19 cellular contexts compared by ENCODE assay signal in the genomic region with DNA sequence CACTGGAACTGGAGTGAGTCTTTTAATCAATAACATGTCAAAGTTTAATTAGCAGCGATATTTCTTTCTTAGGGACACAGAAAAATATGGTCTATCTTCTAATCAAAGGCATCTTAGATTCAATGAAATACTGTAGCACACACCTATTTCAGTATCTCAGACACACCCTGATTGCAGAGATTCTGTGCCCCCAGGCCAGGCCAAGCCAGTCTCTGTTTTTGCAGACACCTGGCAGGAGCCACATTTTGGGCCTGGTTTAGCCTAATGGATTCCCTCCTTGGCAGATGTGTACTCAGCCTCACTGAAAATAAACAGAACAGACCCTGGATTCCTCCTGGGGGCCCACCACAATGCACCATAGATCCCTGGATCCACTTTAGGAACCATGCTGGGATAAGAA.
DNase-seq lines count a peak whose midpoint lies in the region; ATAC-seq and TF ChIP-seq lines count a peak whose summit lies in the region.
"Had no signal": no experiment of that assay in that cellular context is flagged by ENCODE, and none has a peak within 500 bp of the region (broad histone marks: within the 10 kb centered on the region; RNA-seq: fewer than 3 reads in every experiment).

No MANE protein-coding gene starts in this region.

- H3K79me2 ChIP-seq in SK-N-SH (ENCODE audit: insufficient read depth): no peaks in the 10 kb centered on the region

- ATAC-seq in SK-N-SH treated with all-trans-retinoic acid at 6 μM for 48 hours: no peak
- ATAC-seq in natural killer cell treated with Interleukin-12 subunit alpha and Interleukin-12 subunit beta and Interleukin-15 and Interleukin-18, amount 100 ng/mL, for 72 hours: no peak
- ATAC-seq: CD8-positive, alpha-beta T cell had no signal

- H3K4me3 ChIP-seq in SK-N-SH (ENCODE audit: low read depth in 2 of 2, low read length in 1 of 2) (no peak overlapping the region), endodermal cell (ENCODE audit: low read length) (no peak overlapping the region), ovary (no peak overlapping the region)
- H3K4me3 ChIP-seq: BLaER1 had no signal

- peak; percentile 11; the same call in 1 of the 2 replicates for TF ChIP-seq RAD21 in SK-N-SH (IDR thresholded peaks at IDR 0.05; ENCODE audit: low read length)

- POLR2A ChIA-PET in SK-N-SH (lab: Yijun Ruan, JAX): interaction anchor here (0.6 kb wide), 2 partner anchors 21 to 209 kb away, joined by 4 to 5 read pairs; no protein-coding TSS in a partner anchor
- POLR2A ChIA-PET in MCF 10A (lab: Yijun Ruan, JAX): interaction anchor here (0.6 kb wide), 1 partner anchor 1284 kb away, joined by 5 read pairs; no protein-coding TSS in a partner anchor

- no peaks in the 10 kb centered on the region for H3K36me3 ChIP-seq in SK-N-SH (replicated peaks in 1 of 2; ENCODE audit: control insufficient read depth in 1 of 2, insufficient read depth in 2 of 2, low read length in 1 of 2)
- no peaks in the 10 kb centered on the region for H3K36me3 ChIP-seq in endodermal cell (ENCODE audit: control insufficient read depth, insufficient read depth, low read length)
- no peaks in the 10 kb centered on the region for H3K36me3 ChIP-seq in ovary
- H3K36me3 ChIP-seq: BLaER1 had no signal

- no peak for TF ChIP-seq POLR2A in ovary (IDR thresholded peaks at IDR 0.05)

- H3K9me3 Mint-ChIP-seq in endodermal cell (no peaks in the 10 kb centered on the region), MCF 10A (ENCODE audit: unreplicated experiment) (peaks cover 33% of the 10 kb centered on the region)
- H3K9me3 Mint-ChIP-seq in natural killer cell treated with Interleukin-12 subunit alpha and Interleukin-12 subunit beta and Interleukin-15 and Interleukin-18, amount 100 ng/mL, for 72 hours: no peaks in the 10 kb centered on the region
- H3K9me3 Mint-ChIP-seq: CD4-positive, CD25-positive, alpha-beta regulatory T cell; CD8-positive, alpha-beta T cell had no signal

- H3K27ac Mint-ChIP-seq in endodermal cell (peak overlapping the region; percentile 41), MCF 10A (ENCODE audit: low read depth, unreplicated experiment) (no peak overlapping the region)
- peak overlapping the region in 1 of 2 donors; percentile 61 for H3K27ac Mint-ChIP-seq in natural killer cell treated with Interleukin-12 subunit alpha and Interleukin-12 subunit beta and Interleukin-15 and Interleukin-18, amount 100 ng/mL, for 72 hours
- H3K27ac Mint-ChIP-seq: CD8-positive, alpha-beta T cell had no signal

- no peaks in the 10 kb centered on the region for H3K36me3 Mint-ChIP-seq in endodermal cell (ENCODE audit: low read depth)
- no peaks in the 10 kb centered on the region for H3K36me3 Mint-ChIP-seq in MCF 10A (ENCODE audit: insufficient read depth, unreplicated experiment)
- H3K36me3 Mint-ChIP-seq in natural killer cell treated with Interleukin-12 subunit alpha and Interleukin-12 subunit beta and Interleukin-15 and Interleukin-18, amount 100 ng/mL, for 72 hours: no peaks in the 10 kb centered on the region
- H3K36me3 Mint-ChIP-seq: CD4-positive, CD25-positive, alpha-beta regulatory T cell; CD8-positive, alpha-beta T cell had no signal

- peaks cover 10% of the 10 kb centered on the region for H3K4me1 Mint-ChIP-seq in endodermal cell
- H3K4me1 Mint-ChIP-seq in MCF 10A (ENCODE audit: insufficient read depth, unreplicated experiment): no peaks in the 10 kb centered on the region
- H3K4me1 Mint-ChIP-seq in natural killer cell treated with Interleukin-12 subunit alpha and Interleukin-12 subunit beta and Interleukin-15 and Interleukin-18, amount 100 ng/mL, for 72 hours (ENCODE audit: low read depth in 2 of 2): peaks cover 36 to 41% of the 10 kb centered on the region in 2 donors
- H3K4me1 Mint-ChIP-seq: CD4-positive, CD25-positive, alpha-beta regulatory T cell had no signal

- H3K9ac ChIP-seq in SK-N-SH (no peak overlapping the region), endodermal cell (ENCODE audit: extremely low read depth, low read length, poor library complexity, severe bottlenecking) (no peak overlapping the region)
- H3K9ac ChIP-seq: BLaER1 had no signal

- H3K9me2 ChIP-seq in SK-N-SH: no peaks in the 10 kb centered on the region

- no TSS peak for BruUV-seq in MCF 10A (replicated peaks; lab: Mats Ljungman, UMichigan)

- no peaks in the 10 kb centered on the region for H4K20me1 ChIP-seq in SK-N-SH (ENCODE audit: insufficient read depth)

- H3K27me3 ChIP-seq in SK-N-SH (ENCODE audit: insufficient read depth) (no peaks in the 10 kb centered on the region), endodermal cell (ENCODE audit: control insufficient read depth, insufficient read depth, low read length, poor library complexity, severe bottlenecking) (no peaks in the 10 kb centered on the region), ovary (no peaks in the 10 kb centered on the region)
- H3K27me3 ChIP-seq: BLaER1 had no signal

- H3K9me3 ChIP-seq in SK-N-SH: no peaks in the 10 kb centered on the region
- no peaks in the 10 kb centered on the region for H3K9me3 ChIP-seq in endodermal cell (ENCODE audit: control insufficient read depth, low read length)
- no peaks in the 10 kb centered on the region for H3K9me3 ChIP-seq in ovary
- H3K9me3 ChIP-seq: BLaER1 had no signal

- H3K4me3 Mint-ChIP-seq in endodermal cell (no peak overlapping the region), MCF 10A (ENCODE audit: unreplicated experiment) (no peak overlapping the region)
- H3K4me3 Mint-ChIP-seq in natural killer cell treated with Interleukin-12 subunit alpha and Interleukin-12 subunit beta and Interleukin-15 and Interleukin-18, amount 100 ng/mL, for 72 hours: no peak overlapping the region
- H3K4me3 Mint-ChIP-seq: CD4-positive, CD25-positive, alpha-beta regulatory T cell; CD8-positive, alpha-beta T cell had no signal

- H3K4me1 ChIP-seq in SK-N-SH (ENCODE audit: control insufficient read depth in 1 of 2, insufficient read depth in 2 of 2, low read depth in 1 of 2, low read length in 1 of 2) (peaks cover 0 to 64% of the 10 kb centered on the region in 2 experiments; a peak in 2 of 4 replicates), endodermal cell (ENCODE audit: control insufficient read depth, insufficient read depth, low read length) (no peaks in the 10 kb centered on the region), ovary (ENCODE audit: insufficient read depth) (no peaks in the 10 kb centered on the region)
- H3K4me1 ChIP-seq: BLaER1 had no signal

- TF ChIP-seq CTCF in SK-N-SH (IDR thresholded peaks at IDR 0.05): no peak
- TF ChIP-seq CTCF in endodermal cell (conservative IDR thresholded peaks at IDR 0.05): no peak
- TF ChIP-seq CTCF in MCF 10A (IDR thresholded peaks at IDR 0.05; ENCODE audit: unreplicated experiment): no peak
- no peak for TF ChIP-seq CTCF in ovary (IDR thresholded peaks at IDR 0.05)

- peak; percentile 65 for DNase-seq in SK-N-SH
- peak; percentile 28 for DNase-seq in NCI-H2171 (lab: John Stamatoyannopoulos, UW)
- DNase-seq in endodermal cell: no peak
- DNase-seq in MCF 10A (ENCODE audit: unreplicated experiment): no peak
- no peak for DNase-seq in natural killer cell treated with Interleukin-12 subunit alpha and Interleukin-12 subunit beta and Interleukin-15 and Interleukin-18, amount 100 ng/mL, for 72 hours (ENCODE audit: low spot score)
- no peak for DNase-seq in ovary
- no peak for DNase-seq in AG20443 (ENCODE audit: low spot score)
- DNase-seq: ACHN; CD4-positive, CD25-positive, alpha-beta regulatory T cell; CD8-positive, alpha-beta T cell; DMS 273 treated with DMSO at 0.1 percent for 48 hours; DMS53; DMS79 treated with DMSO at 0.1 percent for 48 hours; H7; HCEC 1CT had no signal

- H3F3A ChIP-seq in SK-N-SH (replicated peaks; ENCODE audit: insufficient read depth): no peaks in the 10 kb centered on the region

- H3K27ac ChIP-seq in SK-N-SH (ENCODE audit: low read depth in 2 of 2, low read length in 1 of 2): peak overlapping the region in 1 of 2 experiments; percentile 80; a peak in 2 of 4 replicates
- H3K27ac ChIP-seq in endodermal cell (ENCODE audit: low read depth, low read length): no peak overlapping the region
- H3K27ac ChIP-seq in ovary: no peak overlapping the region
- H3K27ac ChIP-seq: 22Rv1, BLaER1, C4-2B had no signal

- H3K27me3 Mint-ChIP-seq in endodermal cell (ENCODE audit: insufficient read depth) (no peaks in the 10 kb centered on the region), MCF 10A (ENCODE audit: insufficient read depth, unreplicated experiment) (no peaks in the 10 kb centered on the region)
- H3K27me3 Mint-ChIP-seq in natural killer cell treated with Interleukin-12 subunit alpha and Interleukin-12 subunit beta and Interleukin-15 and Interleukin-18, amount 100 ng/mL, for 72 hours: peaks cover 5 to 10% of the 10 kb centered on the region in 2 donors

- intact Hi-C loops in MCF 10A (cut with micrococcal nuclease) (no loop called here), ovary (cut with DNase I) (no loop called here)

- 41% methylated on average over 1 of the region's 1 CpG for WGBS in SK-N-SH (ENCODE audit: low lambda C conversion rate)
- WGBS in endodermal cell (ENCODE audit: insufficient coverage in 1 of 2, insufficient read length in 1 of 2), 2 experiments: 97% methylated on average over 1 of the region's 1 CpG; no CpG with 5 or more reads in 1 of the 2 experiments
- WGBS in ovary, 3 donors: 94 to 100% (median 96%) methylated on average over 1 of the region's 1 CpG

- H3K4me2 ChIP-seq in SK-N-SH: no peak overlapping the region
- H3K4me2 ChIP-seq: BLaER1 had no signal

- CTCF ChIA-PET in SK-N-SH (lab: Yijun Ruan, JAX): interaction anchor here (2.6 kb wide), 1 partner anchor 76 kb away, joined by 10 read pairs; a partner anchor contains a TSS
- CTCF ChIA-PET in MCF 10A (lab: Yijun Ruan, JAX): interaction anchor here (0.7 kb wide), 1 partner anchor 370 kb away, joined by 3 read pairs; no protein-coding TSS in a partner anchor

- no peak overlapping the region for H2AFZ ChIP-seq in SK-N-SH (ENCODE audit: low read depth)

- TF ChIP-seq EP300 in SK-N-SH (IDR thresholded peaks at IDR 0.05; ENCODE audit: borderline replicate concordance in 1 of 2, low read depth in 1 of 2, low read length in 1 of 2) (peak in 1 of 2 experiments; percentile 83; a peak in 1 of 4 replicates), ovary (IDR thresholded peaks at IDR 0.05) (no peak)

TF ChIP-seq in SK-N-SH, 30 proteins besides CTCF, POLR2A, EP300 and RAD21 (continues in another document):
- TF ChIP-seq GATA2 (CRISPR knock-in tag; IDR thresholded peaks at IDR 0.05): peak; percentile 81
- TF ChIP-seq CHD2 (IDR thresholded peaks at IDR 0.05; ENCODE audit: low read length, partially characterized antibody): peak; percentile 29
- TF ChIP-seq FOXJ3 (CRISPR knock-in tag; IDR thresholded peaks at IDR 0.05): peak; percentile 77; the same call in 1 of the 2 replicates
- peak; percentile 57; the same call in 1 of the 2 replicates for TF ChIP-seq RCOR1 (IDR thresholded peaks at IDR 0.05; ENCODE audit: low read length)

TF ChIP-seq in SK-N-SH treated with all-trans-retinoic acid at 6 μM for 48 hours, 23 proteins besides CTCF, POLR2A, EP300 and RAD21 (continues in another document):
- TF ChIP-seq ZFP3 (CRISPR knock-in tag; IDR thresholded peaks at IDR 0.05): no peak

Comparison
In these comparisons a context has a peak if more than half of its experiments do, and no peak if none do; other contexts are left out.
1. DNase-seq: peak in SK-N-SH (single experiment) and NCI-H2171 (single experiment); none in endodermal cell (single experiment), MCF 10A (single experiment), natural killer cell treated with Interleukin-12 subunit alpha and Interleukin-12 subunit beta and Interleukin-15 and Interleukin-18, amount 100 ng/mL, for 72 hours (single experiment), ovary (0 of 5) and AG20443 (single experiment).